Comparison of ENCODE assay signal across 14 cellular contexts in genomic region chr9:133763272-133764183, GRCh38. TPM values are rescaled to one million over a fixed set of nuclear protein-coding genes. Genes with fewer than 3 reads are reported as not detected.
DNase-seq lines count a peak whose midpoint lies in the region; ATAC-seq, FAIRE-seq and TF ChIP-seq lines count a peak whose summit lies in the region.
"Had no signal": no experiment of that assay in that cellular context is flagged by ENCODE, and none has a peak within 500 bp of the region (broad histone marks: within the 10 kb centered on the region; RNA-seq: fewer than 3 reads in every experiment).

No MANE protein-coding gene starts in this region.

- DNase-seq in AG20443 (ENCODE audit: low spot score) (peak; percentile 48), IMR-90 (peak; percentile 66), fibroblast of mammary gland (ENCODE audit: low read depth) (peak; percentile 16), pancreas (peak in 4 of 6 donors; percentile 13 to 61 (median 18)), NCI-H510A (lab: John Stamatoyannopoulos, UW) (no peak)
- no peak for DNase-seq in activated CD4-positive, alpha-beta T cell treated with anti-CD3 and anti-CD28 coated beads, Interleukin-2, amount 50 U/mL, for 48 hours
- DNase-seq: activated CD4-positive, CD25-positive, alpha-beta regulatory T cell; activated T-cell treated with anti-CD3 and anti-CD28 coated beads, Interleukin-2, amount 50 U/mL, for 72 hours; NCI-H1105; SW 1271 had no signal

- no peak overlapping the region for H2BK120ac ChIP-seq in IMR-90 (ENCODE audit: low read depth, low read length)

- dilution Hi-C loops in IMR-90 (cut with HindIII; ENCODE audit: low sequenced_read_pairs, unreplicated experiment) = no loop called here

- H2AK5ac ChIP-seq in IMR-90 (ENCODE audit: low read depth, low read length) = no peak overlapping the region

- no peak overlapping the region for H3K4ac ChIP-seq in IMR-90 (ENCODE audit: low read depth, low read length)

- no peak overlapping the region for H2BK15ac ChIP-seq in IMR-90 (ENCODE audit: low read depth, low read length)

- H3K27ac ChIP-seq in IMR-90 (ENCODE audit: insufficient read depth, low read length) (no peak overlapping the region), pancreas (no peak overlapping the region)

- H4K20me1 ChIP-seq in IMR-90 (ENCODE audit: insufficient read depth, low read length) = no peaks in the 10 kb centered on the region

- 0 out of 4 replicates have a peak, but pooled peaks cover 0 to 3% of the 10 kb centered on the region in 2 experiments for H3K79me1 ChIP-seq in IMR-90 (ENCODE audit: low read depth in 1 of 2, low read length in 2 of 2)

- H3K14ac ChIP-seq in IMR-90 (replicated peaks; ENCODE audit: low read depth, low read length) = no peak overlapping the region

- H4K5ac ChIP-seq in IMR-90 (ENCODE audit: low read depth, low read length) = no peak overlapping the region

- in situ Hi-C loops in IMR-90 (cut with MboI; ENCODE audit: low sequenced_read_pairs) = no loop called here

- no peak for FAIRE-seq in pancreas (lab: Jason Lieb, UNC)
- FAIRE-seq: urothelium cell line had no signal

- CTCF ChIA-PET in IMR-90 (lab: Yijun Ruan, JAX) = interaction anchor here (1.1 kb wide), 1 partner anchor 21 kb away, joined by 3 read pairs; no protein-coding TSS in a partner anchor

- H2BK20ac ChIP-seq in IMR-90 (ENCODE audit: low read depth, low read length) = no peak overlapping the region

- WGBS in IMR-90 (ENCODE audit: extremely low coverage in 2 of 2, insufficient read length in 1 of 2), 2 experiments = 85% methylated on average over 4 of the region's 26 CpGs; no CpG with 5 or more reads in 1 of the 2 experiments
- 92 to 93% methylated on average over 25 to 26 of the region's 26 CpGs for WGBS in pancreas, 2 donors

- POLR2A ChIA-PET in IMR-90 (lab: Charles Lee; ENCODE audit: unreplicated experiment) = interaction anchor here (0.6 kb wide), 2 partner anchors 33 to 262 kb away, joined by 4 to 5 read pairs; partner anchors contain the start of gene BRD3OS

- TF ChIP-seq CTCF in IMR-90 (conservative IDR thresholded peaks at IDR 0.05; ENCODE audit: low read depth, low read length) = no peak
- TF ChIP-seq CTCF in fibroblast of mammary gland (conservative IDR thresholded peaks at IDR 0.05; ENCODE audit: control insufficient read depth, insufficient read depth, low read depth, low read length) = no peak
- TF ChIP-seq CTCF in pancreas (IDR thresholded peaks at IDR 0.05) = no peak

- no peak for TF ChIP-seq RAD21 in IMR-90 (IDR thresholded peaks at IDR 0.05; ENCODE audit: low read length)

- H3K9me3 ChIP-seq in IMR-90 (ENCODE audit: control insufficient read depth, insufficient read depth, low read length) (peaks cover 11% of the 10 kb centered on the region; the same call in 1 of the 2 replicates), pancreas (no peaks in the 10 kb centered on the region)

- peak overlapping the region; percentile 2 for H2AK9ac ChIP-seq in IMR-90 (replicated peaks; ENCODE audit: low read depth, low read length, poor library complexity)

- no peak overlapping the region for H4K8ac ChIP-seq in IMR-90 (ENCODE audit: low read depth in 2 of 2, low read length in 2 of 2)

- no peak overlapping the region for H3K4me2 ChIP-seq in IMR-90 (ENCODE audit: low read depth, low read length)

- no peak overlapping the region for H2AFZ ChIP-seq in IMR-90 (replicated peaks; ENCODE audit: low read length, poor library complexity)

- H4K91ac ChIP-seq in IMR-90 (ENCODE audit: insufficient read depth, low read depth, low read length) = no peak overlapping the region

- no peak overlapping the region for H3K56ac ChIP-seq in IMR-90 (ENCODE audit: extremely low read depth, insufficient read depth, low read length)

- H3K4me3 ChIP-seq in IMR-90 (ENCODE audit: insufficient read depth, low read depth, low read length) = no peak overlapping the region
- H3K4me3 ChIP-seq in fibroblast of mammary gland (ENCODE audit: control insufficient read depth, low read depth, low read length) = no peak overlapping the region
- no peak overlapping the region for H3K4me3 ChIP-seq in pancreas

- H3K9me1 ChIP-seq in IMR-90 (ENCODE audit: insufficient read depth, low read length) = peaks cover 7% of the 10 kb centered on the region

- H2BK5ac ChIP-seq in IMR-90 (ENCODE audit: low read depth, low read length, poor library complexity, severe bottlenecking) = no peak overlapping the region

- H3K23ac ChIP-seq in IMR-90 (ENCODE audit: low read depth, low read length) = no peak overlapping the region

- peaks cover 3% of the 10 kb centered on the region for H3K4me1 ChIP-seq in IMR-90 (ENCODE audit: control insufficient read depth, insufficient read depth, low read length)
- H3K4me1 ChIP-seq in pancreas = no peaks in the 10 kb centered on the region

- no TSS peak for BruUV-seq in IMR-90 (replicated peaks; lab: Mats Ljungman, UMichigan)

- H3K27me3 ChIP-seq in IMR-90 (ENCODE audit: control insufficient read depth, insufficient read depth, low read length) = no peaks in the 10 kb centered on the region
- H3K27me3 ChIP-seq in pancreas = no peaks in the 10 kb centered on the region

- H3K18ac ChIP-seq in IMR-90 (ENCODE audit: low read depth, low read length) = no peak overlapping the region

- H3K9ac ChIP-seq in IMR-90 (ENCODE audit: low read depth, low read length) = no peak overlapping the region

- intact Hi-C loops in IMR-90 (cut with micrococcal nuclease) (no loop called here), pancreas (cut with DNase I) (no loop called here)

- no peak for TF ChIP-seq POLR2A in IMR-90 (IDR thresholded peaks at IDR 0.05; ENCODE audit: low read depth, low read length)

- ATAC-seq in IMR-90 (ENCODE audit: low read depth) = peak; percentile 79
- no peak for ATAC-seq in pancreas
- ATAC-seq in GM21528 (IDR thresholded peaks at IDR 0.05; ENCODE audit: low FRiP score, unreplicated experiment) = no peak
- ATAC-seq in HG02642 (IDR thresholded peaks at IDR 0.05; ENCODE audit: poor library complexity, unreplicated experiment) = no peak
- ATAC-seq: activated T-cell treated with anti-CD3 and anti-CD28 coated beads, Interleukin-2, amount 50 U/mL, for 72 hours had no signal

- peaks cover 22% of the 10 kb centered on the region for H3K36me3 ChIP-seq in IMR-90 (ENCODE audit: control insufficient read depth, insufficient read depth, low read length)
- peaks cover 3 to 19% (median 14%) of the 10 kb centered on the region in 3 donors for H3K36me3 ChIP-seq in pancreas

TF ChIP-seq in IMR-90, 13 proteins besides CTCF, POLR2A, EP300 and RAD21:
- TF ChIP-seq, protein P1, sequence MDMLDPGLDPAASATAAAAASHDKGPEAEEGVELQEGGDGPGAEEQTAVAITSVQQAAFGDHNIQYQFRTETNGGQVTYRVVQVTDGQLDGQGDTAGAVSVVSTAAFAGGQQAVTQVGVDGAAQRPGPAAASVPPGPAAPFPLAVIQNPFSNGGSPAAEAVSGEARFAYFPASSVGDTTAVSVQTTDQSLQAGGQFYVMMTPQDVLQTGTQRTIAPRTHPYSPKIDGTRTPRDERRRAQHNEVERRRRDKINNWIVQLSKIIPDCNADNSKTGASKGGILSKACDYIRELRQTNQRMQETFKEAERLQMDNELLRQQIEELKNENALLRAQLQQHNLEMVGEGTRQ (IDR thresholded peaks at IDR 0.05; ENCODE audit: low read depth, low read length) = no peak
- 0 out of 2 replicates have a peak, but pooled peaks have one; percentile 22 for TF ChIP-seq FOS (IDR thresholded peaks at IDR 0.05; ENCODE audit: low read depth, low read length)

RNA-seq across cellular contexts. Expression of gene SARDH, which starts 25.4 kb away (rescaled TPM):
- total RNA-seq in IMR-90 (2012; rRNA removed) (4.7 and 5.0 TPM in 2 replicates), pancreas (10 to 100 TPM in 5 of 6 donors, 1 to 10 TPM in 1; 8.9 to 43.3 (median 25.9) TPM)
- polyA plus RNA-seq in IMR-90 (2012; rRNA removed) (7.5 and 8.5 TPM in 2 replicates), pancreas (10 to 100 TPM; 14.3 to 18.5 TPM)
- polyA plus RNA-seq in IMR-90 (2012; cell fraction: cytosol; rRNA removed) = 5.0 and 8.3 TPM in 2 replicates
- polyA plus RNA-seq in IMR-90 (2012; cell fraction: nucleus; rRNA removed; ENCODE audit: low replicate concordance) = 9.2 and 23.8 TPM in 2 replicates
- polyA plus RNA-seq: CD14-positive monocyte had no signal

Comparison
In these comparisons a context has a peak if more than half of its experiments do, and no peak if none do; other contexts are left out.
1. DNase-seq: peak in AG20443 (single experiment), IMR-90 (single experiment), fibroblast of mammary gland (single experiment) and pancreas (4 of 6); none in NCI-H510A (single experiment) and activated CD4-positive, alpha-beta T cell treated with anti-CD3 and anti-CD28 coated beads, Interleukin-2, amount 50 U/mL, for 48 hours (0 of 2).